Comparison of ENCODE assay signal across 8 cellular contexts in the genomic region with DNA sequence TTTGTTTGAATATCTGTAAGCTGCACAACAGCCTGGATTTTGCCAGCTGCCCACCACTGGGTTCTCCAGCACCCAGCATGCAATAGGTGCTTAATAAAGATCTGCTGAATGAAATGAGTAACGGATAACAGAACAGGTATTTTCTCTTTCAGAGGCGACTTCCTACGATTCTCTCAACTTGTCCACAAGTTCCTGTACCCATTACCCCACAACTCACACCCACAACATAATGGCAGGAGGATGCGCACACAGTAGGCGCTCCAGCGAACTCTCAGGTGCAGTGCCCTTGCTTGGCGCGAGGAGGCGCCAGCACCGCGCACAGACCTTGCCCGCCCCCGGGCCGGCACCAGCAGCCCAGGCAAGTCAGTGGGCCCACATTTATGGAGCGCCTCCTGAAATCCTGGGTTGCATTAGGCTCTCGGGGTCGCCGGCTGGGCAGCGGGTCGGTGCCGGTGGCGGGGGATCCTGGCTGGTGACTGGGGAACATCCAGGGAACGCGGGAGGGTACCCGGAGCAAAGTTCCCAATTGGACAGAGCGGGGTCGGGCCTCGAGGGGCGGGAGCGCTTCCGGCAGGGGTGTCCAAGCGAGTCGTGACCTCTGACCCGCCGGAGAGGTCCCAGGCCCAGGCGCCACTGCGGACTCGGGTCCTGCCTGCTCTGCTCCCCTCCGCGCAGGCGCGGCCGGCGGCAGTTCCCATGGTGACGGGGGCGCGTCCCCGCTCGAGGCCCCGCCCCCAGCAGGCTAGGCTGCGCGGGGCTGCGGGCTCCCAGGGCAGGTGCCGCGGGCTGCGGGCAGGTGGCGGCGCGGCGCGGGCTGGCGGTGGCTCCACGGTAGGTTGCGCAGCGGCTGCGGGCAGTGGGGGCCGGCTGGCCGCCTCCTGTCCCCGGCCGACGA.
DNase-seq lines count a peak whose midpoint lies in the region; ATAC-seq and TF ChIP-seq lines count a peak whose summit lies in the region.

A gene (plus strand): TSS at position 775 of the 895 bp plus-strand sequence. CDS start 75,284 bp downstream, outside the sequence.

- CTCF ChIA-PET in activated naive CD4-positive, alpha-beta T cell treated with anti-CD3 and anti-CD28 coated beads, Interleukin-2, amount 10 ng/mL, durations not matched to agents 7 days and 5 days (lab: Charles Lee), result interaction anchor here (0.9 to 9.8 kb wide), 5 partner anchors 14 to 121 kb away, joined by 3 to 115 read pairs (median 13); no protein-coding TSS in a partner anchor

- H3K9ac ChIP-seq in subcutaneous abdominal adipose tissue (ENCODE audit: low read length in 5 of 5), result peak within 1 kb of the TSS; percentile 58 to 87 (median 69)

- peak; percentile 87 for ATAC-seq in SK-N-SH treated with all-trans-retinoic acid at 6 μM for 48 hours

- H3K27ac Mint-ChIP-seq in activated naive CD4-positive, alpha-beta T cell treated with anti-CD3 and anti-CD28 coated beads, Interleukin-2, amount 10 ng/mL, durations not matched to agents 7 days and 5 days, result peak within 1 kb of the TSS; percentile 47

- no peaks in the 10 kb centered on the region for H3K36me3 Mint-ChIP-seq in activated naive CD4-positive, alpha-beta T cell treated with anti-CD3 and anti-CD28 coated beads, Interleukin-2, amount 10 ng/mL, durations not matched to agents 7 days and 5 days

- peaks cover 13 to 15% of the 10 kb centered on the region in 2 experiments for H3K4me1 ChIP-seq in neutrophil (ENCODE audit: control insufficient read depth in 1 of 2, insufficient read depth in 1 of 2, low read depth in 1 of 2, low read length in 1 of 2)
- peaks cover 0 to 27% (median 23%) of the 10 kb centered on the region in 5 donors for H3K4me1 ChIP-seq in subcutaneous abdominal adipose tissue (ENCODE audit: control insufficient read depth in 5 of 5, insufficient read depth in 5 of 5, low read length in 5 of 5)

- H3K9me3 Mint-ChIP-seq in activated naive CD4-positive, alpha-beta T cell treated with anti-CD3 and anti-CD28 coated beads, Interleukin-2, amount 10 ng/mL, durations not matched to agents 7 days and 5 days, result no peaks in the 10 kb centered on the region

- peaks cover 75% of the 10 kb centered on the region for H3K27me3 Mint-ChIP-seq in activated naive CD4-positive, alpha-beta T cell treated with anti-CD3 and anti-CD28 coated beads, Interleukin-2, amount 10 ng/mL, durations not matched to agents 7 days and 5 days

- H3K27ac ChIP-seq in neutrophil (no peak within 1 kb of the TSS), subcutaneous abdominal adipose tissue (ENCODE audit: low read depth, low read length) (peak within 1 kb of the TSS; percentile 84)

- H3K9me3 ChIP-seq in neutrophil (no peaks in the 10 kb centered on the region), subcutaneous abdominal adipose tissue (ENCODE audit: control insufficient read depth in 5 of 5, low read length in 5 of 5) (no peaks in the 10 kb centered on the region)

- H3K36me3 ChIP-seq in neutrophil, result no peaks in the 10 kb centered on the region
- H3K36me3 ChIP-seq in subcutaneous abdominal adipose tissue (ENCODE audit: control insufficient read depth in 5 of 5, insufficient read depth in 5 of 5, low read length in 5 of 5), result no peaks in the 10 kb centered on the region

- peak within 1 kb of the TSS; percentile 76 for H3K4me3 Mint-ChIP-seq in activated naive CD4-positive, alpha-beta T cell treated with anti-CD3 and anti-CD28 coated beads, Interleukin-2, amount 10 ng/mL, durations not matched to agents 7 days and 5 days

- H3K4me1 Mint-ChIP-seq in activated naive CD4-positive, alpha-beta T cell treated with anti-CD3 and anti-CD28 coated beads, Interleukin-2, amount 10 ng/mL, durations not matched to agents 7 days and 5 days, result peaks cover 33% of the 10 kb centered on the region

- H3K27me3 ChIP-seq in neutrophil (peaks cover 74% of the 10 kb centered on the region), subcutaneous abdominal adipose tissue (ENCODE audit: control insufficient read depth in 5 of 5, insufficient read depth in 4 of 5, low read length in 5 of 5) (peaks cover 6 to 22% (median 15%) of the 10 kb centered on the region in 5 donors)

- DNase-seq in AG08396 (ENCODE audit: low spot score) (peak; percentile 96), GM19240 (ENCODE audit: insufficient read length, low spot score) (peak; percentile 76), germinal center (ENCODE audit: low spot score) (peak; percentile 92)
- peak; percentile 90 for DNase-seq in activated naive CD4-positive, alpha-beta T cell treated with anti-CD3 and anti-CD28 coated beads, Interleukin-2, amount 10 ng/mL, durations not matched to agents 7 days and 5 days

- TF ChIP-seq CTCF in LNCAP (IDR thresholded peaks at IDR 0.05) (peak; percentile 98), neutrophil (IDR thresholded peaks at IDR 0.05) (no peak)

- H3K4me3 ChIP-seq in neutrophil (ENCODE audit: low read depth in 1 of 2, low read length in 1 of 2) (peak within 1 kb of the TSS; percentile 46 to 58), subcutaneous abdominal adipose tissue (ENCODE audit: low read depth in 1 of 5, low read length in 5 of 5) (peak within 1 kb of the TSS; percentile 71 to 85 (median 83))

TF ChIP-seq in SK-N-SH treated with all-trans-retinoic acid at 6 μM for 48 hours, 23 proteins besides CTCF, POLR2A, EP300 and RAD21:
- TF ChIP-seq SNAI2 (CRISPR knock-in tag; IDR thresholded peaks at IDR 0.05) (peak; percentile 69; the same call in 1 of the 2 replicates), ZFP30 (CRISPR knock-in tag; IDR thresholded peaks at IDR 0.05) (no peak)
